Comparison of ENCODE assay signal across 1 cellular context in the genomic region with DNA sequence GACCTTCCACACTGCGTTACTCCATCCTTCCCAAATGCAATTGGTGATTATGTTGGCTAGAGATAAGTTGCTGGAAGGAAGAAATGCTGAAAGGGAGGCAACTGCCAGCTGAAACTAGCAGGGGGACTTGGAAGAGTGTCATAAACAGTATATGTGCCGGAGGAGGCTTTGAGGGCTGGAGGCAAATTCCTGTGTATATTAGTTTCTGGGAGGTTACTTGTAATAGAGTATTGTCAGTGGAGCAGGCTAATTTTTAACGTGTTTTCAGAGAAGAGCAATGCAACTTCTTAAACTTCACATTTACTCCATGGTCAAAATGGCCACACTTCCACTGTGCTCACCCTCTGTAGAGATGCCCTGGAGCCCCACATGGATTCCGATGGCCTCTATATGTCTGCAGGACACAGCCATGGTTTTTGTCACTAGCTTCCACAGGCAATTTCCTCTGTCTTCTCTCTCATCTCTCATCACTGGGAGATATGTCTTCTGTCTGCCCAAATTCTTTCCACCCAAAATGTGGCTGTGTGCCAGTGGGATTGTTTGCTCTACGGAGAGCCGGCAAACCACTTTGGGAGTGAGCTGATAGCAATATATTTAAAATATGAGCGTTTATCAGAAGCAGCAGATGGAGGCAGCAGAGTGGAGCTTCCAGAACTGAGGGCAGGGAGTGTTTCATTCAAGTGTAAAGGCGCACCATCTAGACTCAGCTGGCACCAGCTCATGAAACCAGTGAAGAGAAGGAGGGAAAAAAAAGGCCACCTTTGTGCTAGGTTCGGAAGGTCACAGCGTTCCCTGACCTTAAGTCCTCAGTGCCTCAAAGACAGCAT.
TF ChIP-seq lines count a peak whose summit lies in the region.

No MANE protein-coding gene starts in this region.

TF ChIP-seq in K562, 482 proteins besides CTCF, POLR2A, EP300 and RAD21 (continued from another document and continues in another):
- TF ChIP-seq, protein P1, sequence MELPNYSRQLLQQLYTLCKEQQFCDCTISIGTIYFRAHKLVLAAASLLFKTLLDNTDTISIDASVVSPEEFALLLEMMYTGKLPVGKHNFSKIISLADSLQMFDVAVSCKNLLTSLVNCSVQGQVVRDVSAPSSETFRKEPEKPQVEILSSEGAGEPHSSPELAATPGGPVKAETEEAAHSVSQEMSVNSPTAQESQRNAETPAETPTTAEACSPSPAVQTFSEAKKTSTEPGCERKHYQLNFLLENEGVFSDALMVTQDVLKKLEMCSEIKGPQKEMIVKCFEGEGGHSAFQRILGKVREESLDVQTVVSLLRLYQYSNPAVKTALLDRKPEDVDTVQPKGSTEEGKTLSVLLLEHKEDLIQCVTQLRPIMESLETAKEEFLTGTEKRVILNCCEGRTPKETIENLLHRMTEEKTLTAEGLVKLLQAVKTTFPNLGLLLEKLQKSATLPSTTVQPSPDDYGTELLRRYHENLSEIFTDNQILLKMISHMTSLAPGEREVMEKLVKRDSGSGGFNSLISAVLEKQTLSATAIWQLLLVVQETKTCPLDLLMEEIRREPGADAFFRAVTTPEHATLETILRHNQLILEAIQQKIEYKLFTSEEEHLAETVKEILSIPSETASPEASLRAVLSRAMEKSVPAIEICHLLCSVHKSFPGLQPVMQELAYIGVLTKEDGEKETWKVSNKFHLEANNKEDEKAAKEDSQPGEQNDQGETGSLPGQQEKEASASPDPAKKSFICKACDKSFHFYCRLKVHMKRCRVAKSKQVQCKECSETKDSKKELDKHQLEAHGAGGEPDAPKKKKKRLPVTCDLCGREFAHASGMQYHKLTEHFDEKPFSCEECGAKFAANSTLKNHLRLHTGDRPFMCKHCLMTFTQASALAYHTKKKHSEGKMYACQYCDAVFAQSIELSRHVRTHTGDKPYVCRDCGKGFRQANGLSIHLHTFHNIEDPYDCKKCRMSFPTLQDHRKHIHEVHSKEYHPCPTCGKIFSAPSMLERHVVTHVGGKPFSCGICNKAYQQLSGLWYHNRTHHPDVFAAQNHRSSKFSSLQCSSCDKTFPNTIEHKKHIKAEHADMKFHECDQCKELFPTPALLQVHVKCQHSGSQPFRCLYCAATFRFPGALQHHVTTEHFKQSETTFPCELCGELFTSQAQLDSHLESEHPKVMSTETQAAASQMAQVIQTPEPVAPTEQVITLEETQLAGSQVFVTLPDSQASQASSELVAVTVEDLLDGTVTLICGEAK (IDR thresholded peaks at IDR 0.05): no peak
- TF ChIP-seq, protein P1 (CRISPR knock-in tag; IDR thresholded peaks at IDR 0.05): no peak
- TF ChIP-seq MEF2A (IDR thresholded peaks at IDR 0.05; ENCODE audit: control insufficient read depth, low read depth, low read length): no peak
- TF ChIP-seq E2F3 (CRISPR knock-in tag; IDR thresholded peaks at IDR 0.05): no peak
- peak; percentile 83 to 86 for TF ChIP-seq TBL1XR1 (IDR thresholded peaks at IDR 0.05; ENCODE audit: low read length in 2 of 2)
- 0 out of 2 replicates have a peak, but pooled peaks have one; percentile 33 for TF ChIP-seq ZNF384 (IDR thresholded peaks at IDR 0.05; ENCODE audit: low read depth, low read length)
- 0 out of 2 replicates have a peak, but pooled peaks have one; percentile 20 for TF ChIP-seq ZNF644 (tag; IDR thresholded peaks at IDR 0.05; ENCODE audit: low read depth)
- TF ChIP-seq TAL1 (IDR thresholded peaks at IDR 0.05): peak; percentile 91
- no peak for TF ChIP-seq RFX1 (IDR thresholded peaks at IDR 0.05)
- peak; percentile 90 for TF ChIP-seq NCOR1 (IDR thresholded peaks at IDR 0.05)
- TF ChIP-seq ZFPM2 (CRISPR knock-in tag; IDR thresholded peaks at IDR 0.05): no peak
- TF ChIP-seq ZNF75A (CRISPR knock-in tag; IDR thresholded peaks at IDR 0.05): no peak
- TF ChIP-seq, protein P2, sequence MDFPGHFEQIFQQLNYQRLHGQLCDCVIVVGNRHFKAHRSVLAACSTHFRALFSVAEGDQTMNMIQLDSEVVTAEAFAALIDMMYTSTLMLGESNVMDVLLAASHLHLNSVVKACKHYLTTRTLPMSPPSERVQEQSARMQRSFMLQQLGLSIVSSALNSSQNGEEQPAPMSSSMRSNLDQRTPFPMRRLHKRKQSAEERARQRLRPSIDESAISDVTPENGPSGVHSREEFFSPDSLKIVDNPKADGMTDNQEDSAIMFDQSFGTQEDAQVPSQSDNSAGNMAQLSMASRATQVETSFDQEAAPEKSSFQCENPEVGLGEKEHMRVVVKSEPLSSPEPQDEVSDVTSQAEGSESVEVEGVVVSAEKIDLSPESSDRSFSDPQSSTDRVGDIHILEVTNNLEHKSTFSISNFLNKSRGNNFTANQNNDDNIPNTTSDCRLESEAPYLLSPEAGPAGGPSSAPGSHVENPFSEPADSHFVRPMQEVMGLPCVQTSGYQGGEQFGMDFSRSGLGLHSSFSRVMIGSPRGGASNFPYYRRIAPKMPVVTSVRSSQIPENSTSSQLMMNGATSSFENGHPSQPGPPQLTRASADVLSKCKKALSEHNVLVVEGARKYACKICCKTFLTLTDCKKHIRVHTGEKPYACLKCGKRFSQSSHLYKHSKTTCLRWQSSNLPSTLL (IDR thresholded peaks at IDR 0.05): no peak
- TF ChIP-seq, protein P3, sequence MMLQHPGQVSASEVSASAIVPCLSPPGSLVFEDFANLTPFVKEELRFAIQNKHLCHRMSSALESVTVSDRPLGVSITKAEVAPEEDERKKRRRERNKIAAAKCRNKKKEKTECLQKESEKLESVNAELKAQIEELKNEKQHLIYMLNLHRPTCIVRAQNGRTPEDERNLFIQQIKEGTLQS (IDR thresholded peaks at IDR 0.05): no peak
- TF ChIP-seq, protein P3 (CRISPR knock-in tag; conservative IDR thresholded peaks at IDR 0.05): no peak
- 0 out of 2 replicates have a peak, but pooled peaks have one; percentile 76 for TF ChIP-seq GATAD2A (IDR thresholded peaks at IDR 0.05)
- peak in 1 of 2 experiments; percentile 77; a peak in 2 of 4 replicates for TF ChIP-seq ETV6 (IDR thresholded peaks at IDR 0.05; ENCODE audit: borderline replicate concordance in 1 of 2, low read depth in 2 of 2, low read length in 1 of 2)
- no peak for TF ChIP-seq ETV6 (CRISPR knock-in tag; IDR thresholded peaks at IDR 0.05; ENCODE audit: borderline replicate concordance)
- TF ChIP-seq TOE1 (IDR thresholded peaks at IDR 0.05; ENCODE audit: borderline replicate concordance): no peak
- no peak for TF ChIP-seq TOE1 (CRISPR knock-in tag; IDR thresholded peaks at IDR 0.05; ENCODE audit: borderline replicate concordance, low read depth)
- TF ChIP-seq, protein P4, sequence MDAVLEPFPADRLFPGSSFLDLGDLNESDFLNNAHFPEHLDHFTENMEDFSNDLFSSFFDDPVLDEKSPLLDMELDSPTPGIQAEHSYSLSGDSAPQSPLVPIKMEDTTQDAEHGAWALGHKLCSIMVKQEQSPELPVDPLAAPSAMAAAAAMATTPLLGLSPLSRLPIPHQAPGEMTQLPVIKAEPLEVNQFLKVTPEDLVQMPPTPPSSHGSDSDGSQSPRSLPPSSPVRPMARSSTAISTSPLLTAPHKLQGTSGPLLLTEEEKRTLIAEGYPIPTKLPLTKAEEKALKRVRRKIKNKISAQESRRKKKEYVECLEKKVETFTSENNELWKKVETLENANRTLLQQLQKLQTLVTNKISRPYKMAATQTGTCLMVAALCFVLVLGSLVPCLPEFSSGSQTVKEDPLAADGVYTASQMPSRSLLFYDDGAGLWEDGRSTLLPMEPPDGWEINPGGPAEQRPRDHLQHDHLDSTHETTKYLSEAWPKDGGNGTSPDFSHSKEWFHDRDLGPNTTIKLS (IDR thresholded peaks at IDR 0.05; ENCODE audit: borderline replicate concordance, low read depth): no peak
- TF ChIP-seq CBX3 (IDR thresholded peaks at IDR 0.05; ENCODE audit: borderline replicate concordance in 1 of 2, low read length in 2 of 2): no peak; a peak in 1 of 3 replicates
- TF ChIP-seq CBFB (CRISPR knock-in tag; IDR thresholded peaks at IDR 0.05): no peak
- TF ChIP-seq ZC3H4 (CRISPR knock-in tag; IDR thresholded peaks at IDR 0.05; ENCODE audit: borderline replicate concordance): no peak
- no peak for TF ChIP-seq HDAC6 (IDR thresholded peaks at IDR 0.05; ENCODE audit: low read depth, low read length)
- TF ChIP-seq ZNF699 (CRISPR knock-in tag; IDR thresholded peaks at IDR 0.05; ENCODE audit: insufficient replicate concordance): no peak
- TF ChIP-seq NFRKB (IDR thresholded peaks at IDR 0.05; ENCODE audit: low read depth): peak; percentile 45; the same call in 1 of the 2 replicates
- TF ChIP-seq, protein P5, sequence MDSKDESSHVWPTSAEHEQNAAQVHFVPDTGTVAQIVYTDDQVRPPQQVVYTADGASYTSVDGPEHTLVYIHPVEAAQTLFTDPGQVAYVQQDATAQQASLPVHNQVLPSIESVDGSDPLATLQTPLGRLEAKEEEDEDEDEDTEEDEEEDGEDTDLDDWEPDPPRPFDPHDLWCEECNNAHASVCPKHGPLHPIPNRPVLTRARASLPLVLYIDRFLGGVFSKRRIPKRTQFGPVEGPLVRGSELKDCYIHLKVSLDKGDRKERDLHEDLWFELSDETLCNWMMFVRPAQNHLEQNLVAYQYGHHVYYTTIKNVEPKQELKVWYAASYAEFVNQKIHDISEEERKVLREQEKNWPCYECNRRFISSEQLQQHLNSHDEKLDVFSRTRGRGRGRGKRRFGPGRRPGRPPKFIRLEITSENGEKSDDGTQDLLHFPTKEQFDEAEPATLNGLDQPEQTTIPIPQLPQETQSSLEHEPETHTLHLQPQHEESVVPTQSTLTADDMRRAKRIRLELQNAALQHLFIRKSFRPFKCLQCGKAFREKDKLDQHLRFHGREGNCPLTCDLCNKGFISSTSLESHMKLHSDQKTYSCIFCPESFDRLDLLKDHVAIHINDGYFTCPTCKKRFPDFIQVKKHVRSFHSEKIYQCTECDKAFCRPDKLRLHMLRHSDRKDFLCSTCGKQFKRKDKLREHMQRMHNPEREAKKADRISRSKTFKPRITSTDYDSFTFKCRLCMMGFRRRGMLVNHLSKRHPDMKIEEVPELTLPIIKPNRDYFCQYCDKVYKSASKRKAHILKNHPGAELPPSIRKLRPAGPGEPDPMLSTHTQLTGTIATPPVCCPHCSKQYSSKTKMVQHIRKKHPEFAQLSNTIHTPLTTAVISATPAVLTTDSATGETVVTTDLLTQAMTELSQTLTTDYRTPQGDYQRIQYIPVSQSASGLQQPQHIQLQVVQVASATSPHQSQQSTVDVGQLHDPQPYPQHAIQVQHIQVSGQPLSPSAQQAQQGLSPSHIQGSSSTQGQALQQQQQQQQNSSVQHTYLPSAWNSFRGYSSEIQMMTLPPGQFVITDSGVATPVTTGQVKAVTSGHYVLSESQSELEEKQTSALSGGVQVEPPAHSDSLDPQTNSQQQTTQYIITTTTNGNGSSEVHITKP (IDR thresholded peaks at IDR 0.05; ENCODE audit: partially characterized antibody): peak; percentile 18
- TF ChIP-seq GATAD2B (IDR thresholded peaks at IDR 0.05; ENCODE audit: borderline replicate concordance): no peak; the same call in 1 of the 2 replicates
- TF ChIP-seq THRAP3 (IDR thresholded peaks at IDR 0.05; ENCODE audit: borderline replicate concordance): no peak
- 0 out of 2 replicates have a peak, but pooled peaks have one; percentile 28 for TF ChIP-seq ZKSCAN8 (CRISPR knock-in tag; IDR thresholded peaks at IDR 0.05)
- TF ChIP-seq, protein P6, sequence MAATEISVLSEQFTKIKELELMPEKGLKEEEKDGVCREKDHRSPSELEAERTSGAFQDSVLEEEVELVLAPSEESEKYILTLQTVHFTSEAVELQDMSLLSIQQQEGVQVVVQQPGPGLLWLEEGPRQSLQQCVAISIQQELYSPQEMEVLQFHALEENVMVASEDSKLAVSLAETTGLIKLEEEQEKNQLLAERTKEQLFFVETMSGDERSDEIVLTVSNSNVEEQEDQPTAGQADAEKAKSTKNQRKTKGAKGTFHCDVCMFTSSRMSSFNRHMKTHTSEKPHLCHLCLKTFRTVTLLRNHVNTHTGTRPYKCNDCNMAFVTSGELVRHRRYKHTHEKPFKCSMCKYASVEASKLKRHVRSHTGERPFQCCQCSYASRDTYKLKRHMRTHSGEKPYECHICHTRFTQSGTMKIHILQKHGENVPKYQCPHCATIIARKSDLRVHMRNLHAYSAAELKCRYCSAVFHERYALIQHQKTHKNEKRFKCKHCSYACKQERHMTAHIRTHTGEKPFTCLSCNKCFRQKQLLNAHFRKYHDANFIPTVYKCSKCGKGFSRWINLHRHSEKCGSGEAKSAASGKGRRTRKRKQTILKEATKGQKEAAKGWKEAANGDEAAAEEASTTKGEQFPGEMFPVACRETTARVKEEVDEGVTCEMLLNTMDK (IDR thresholded peaks at IDR 0.05; ENCODE audit: borderline replicate concordance, insufficient read depth, low read depth, low read length, poor library complexity, severe bottlenecking): no peak
- TF ChIP-seq, protein P7, sequence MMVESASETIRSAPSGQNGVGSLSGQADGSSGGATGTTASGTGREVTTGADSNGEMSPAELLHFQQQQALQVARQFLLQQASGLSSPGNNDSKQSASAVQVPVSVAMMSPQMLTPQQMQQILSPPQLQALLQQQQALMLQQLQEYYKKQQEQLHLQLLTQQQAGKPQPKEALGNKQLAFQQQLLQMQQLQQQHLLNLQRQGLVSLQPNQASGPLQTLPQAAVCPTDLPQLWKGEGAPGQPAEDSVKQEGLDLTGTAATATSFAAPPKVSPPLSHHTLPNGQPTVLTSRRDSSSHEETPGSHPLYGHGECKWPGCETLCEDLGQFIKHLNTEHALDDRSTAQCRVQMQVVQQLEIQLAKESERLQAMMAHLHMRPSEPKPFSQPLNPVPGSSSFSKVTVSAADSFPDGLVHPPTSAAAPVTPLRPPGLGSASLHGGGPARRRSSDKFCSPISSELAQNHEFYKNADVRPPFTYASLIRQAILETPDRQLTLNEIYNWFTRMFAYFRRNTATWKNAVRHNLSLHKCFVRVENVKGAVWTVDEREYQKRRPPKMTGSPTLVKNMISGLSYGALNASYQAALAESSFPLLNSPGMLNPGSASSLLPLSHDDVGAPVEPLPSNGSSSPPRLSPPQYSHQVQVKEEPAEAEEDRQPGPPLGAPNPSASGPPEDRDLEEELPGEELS (CRISPR knock-in tag; IDR thresholded peaks at IDR 0.05; ENCODE audit: borderline replicate concordance): no peak
